ENCODE assay signal across 12 cellular contexts in genomic region chr2:173451137-173451536, GRCh38.
DNase-seq lines count a peak whose midpoint lies in the region; ATAC-seq and TF ChIP-seq lines count a peak whose summit lies in the region.
"Had no signal": no experiment of that assay in that cellular context is flagged by ENCODE, and none has a peak within 500 bp of the region (broad histone marks: within the 10 kb centered on the region; RNA-seq: fewer than 3 reads in every experiment).

No MANE protein-coding gene starts in this region.

- ATAC-seq in activated T-cell treated with anti-CD3 and anti-CD28 coated beads, Interleukin-2, amount 50 U/mL, for 4 hours, result peak in 1 of 2 donors; percentile 33
- ATAC-seq in stimulated activated naive CD8-positive, alpha-beta T cell treated with anti-CD3 and anti-CD28 coated beads, Interleukin-15, amount 100 ng/mL, for 72 hours, result peak; percentile 48
- no peak for ATAC-seq in GM18519 (IDR thresholded peaks at IDR 0.05; ENCODE audit: low FRiP score, unreplicated experiment)
- ATAC-seq: foreskin keratinocyte had no signal

- no peaks in the 10 kb centered on the region for H4K20me1 ChIP-seq in Loucy (ENCODE audit: insufficient read depth, low read length, poor library complexity, severe bottlenecking)

- no peaks in the 10 kb centered on the region for H3K9me3 ChIP-seq in Loucy (ENCODE audit: insufficient read depth, low read depth, low read length)

- H3K9me3 Mint-ChIP-seq in activated naive CD4-positive, alpha-beta T cell treated with anti-CD3 and anti-CD28 coated beads for 36 hours, result no peaks in the 10 kb centered on the region
- no peaks in the 10 kb centered on the region for H3K9me3 Mint-ChIP-seq in activated T-cell treated with anti-CD3 and anti-CD28 coated beads, Interleukin-2, amount 50 U/mL, for 4 hours
- H3K9me3 Mint-ChIP-seq in stimulated activated naive CD8-positive, alpha-beta T cell treated with anti-CD3 and anti-CD28 coated beads, Interleukin-15, amount 100 ng/mL, for 72 hours, result no peaks in the 10 kb centered on the region
- H3K9me3 Mint-ChIP-seq: T-helper 1 cell treated with Interleukin-12 subunit alpha and Interleukin-12 subunit beta and Interleukin-4 antibody, amounts not matched to agents 30 μg/mL and 1 μg/mL, for 36 hours had no signal

- no peaks in the 10 kb centered on the region for H3K36me3 ChIP-seq in Loucy (ENCODE audit: insufficient read depth, low read length)

- no peaks in the 10 kb centered on the region for H3K27me3 ChIP-seq in Loucy (ENCODE audit: insufficient read depth, low read length, poor library complexity, severe bottlenecking)

- peak overlapping the region; percentile 72 for H3K4me3 ChIP-seq in Loucy (ENCODE audit: low read length, poor library complexity, severe bottlenecking)

- H3K4me1 Mint-ChIP-seq in activated naive CD4-positive, alpha-beta T cell treated with anti-CD3 and anti-CD28 coated beads for 36 hours (ENCODE audit: low read depth), result peaks cover 11% of the 10 kb centered on the region
- H3K4me1 Mint-ChIP-seq in activated T-cell treated with anti-CD3 and anti-CD28 coated beads, Interleukin-2, amount 50 U/mL, for 4 hours (ENCODE audit: low read depth), result peaks cover 14% of the 10 kb centered on the region
- peaks cover 23% of the 10 kb centered on the region for H3K4me1 Mint-ChIP-seq in stimulated activated naive CD8-positive, alpha-beta T cell treated with anti-CD3 and anti-CD28 coated beads, Interleukin-15, amount 100 ng/mL, for 72 hours

- DNase-seq in activated naive CD4-positive, alpha-beta T cell treated with anti-CD3 and anti-CD28 coated beads for 36 hours, result peak; percentile 8
- no peak for DNase-seq in activated naive CD4-positive, alpha-beta T cell treated with Interleukin-2 at 50 U/mL for 16 hours
- no peak for DNase-seq in activated T-cell treated with anti-CD3 and anti-CD28 coated beads, Interleukin-2, amount 50 U/mL, for 4 hours
- DNase-seq in stimulated activated naive CD8-positive, alpha-beta T cell treated with anti-CD3 and anti-CD28 coated beads, Interleukin-15, amount 100 ng/mL, for 72 hours, result peak; percentile 26 to 33
- DNase-seq in GM03348 (ENCODE audit: low spot score), result no peak
- DNase-seq in hypothalamus (lab: John Stamatoyannopoulos, UW), result no peak
- DNase-seq: foreskin keratinocyte, NCI-H2029 treated with DMSO at 0.1 percent for 48 hours had no signal

- peak overlapping the region; percentile 73 for H2AFZ ChIP-seq in Loucy (ENCODE audit: low read length)

- peaks cover 29% of the 10 kb centered on the region for H3K4me1 ChIP-seq in Loucy (ENCODE audit: insufficient read depth, low read length, poor library complexity, severe bottlenecking)
- H3K4me1 ChIP-seq: foreskin keratinocyte had no signal

- H3K9me2 ChIP-seq in Loucy (replicated peaks; ENCODE audit: low read depth, low read length), result no peaks in the 10 kb centered on the region

- H3K9ac ChIP-seq in Loucy (ENCODE audit: low read depth, low read length, poor library complexity, severe bottlenecking), result peak overlapping the region; percentile 30

- no peak overlapping the region for H3K27ac Mint-ChIP-seq in activated naive CD4-positive, alpha-beta T cell treated with anti-CD3 and anti-CD28 coated beads for 36 hours
- peak overlapping the region in 1 of 2 donors; percentile 47 for H3K27ac Mint-ChIP-seq in stimulated activated naive CD8-positive, alpha-beta T cell treated with anti-CD3 and anti-CD28 coated beads, Interleukin-15, amount 100 ng/mL, for 72 hours
- H3K27ac Mint-ChIP-seq: progenitor cell of endocrine pancreas; T-helper 1 cell treated with Interleukin-12 subunit alpha and Interleukin-12 subunit beta and Interleukin-4 antibody, amounts not matched to agents 30 μg/mL and 1 μg/mL, for 36 hours had no signal

- peak overlapping the region; percentile 3 for H3K4me3 Mint-ChIP-seq in activated naive CD4-positive, alpha-beta T cell treated with anti-CD3 and anti-CD28 coated beads for 36 hours
- H3K4me3 Mint-ChIP-seq in activated T-cell treated with anti-CD3 and anti-CD28 coated beads, Interleukin-2, amount 50 U/mL, for 4 hours, result peak overlapping the region; percentile 8
- H3K4me3 Mint-ChIP-seq in stimulated activated naive CD8-positive, alpha-beta T cell treated with anti-CD3 and anti-CD28 coated beads, Interleukin-15, amount 100 ng/mL, for 72 hours, result peak overlapping the region; percentile 51 to 75
- H3K4me3 Mint-ChIP-seq: T-helper 1 cell treated with Interleukin-12 subunit alpha and Interleukin-12 subunit beta and Interleukin-4 antibody, amounts not matched to agents 30 μg/mL and 1 μg/mL, for 36 hours had no signal

- H3K36me3 Mint-ChIP-seq in activated naive CD4-positive, alpha-beta T cell treated with anti-CD3 and anti-CD28 coated beads for 36 hours (ENCODE audit: low read depth), result no peaks in the 10 kb centered on the region
- H3K36me3 Mint-ChIP-seq in activated T-cell treated with anti-CD3 and anti-CD28 coated beads, Interleukin-2, amount 50 U/mL, for 4 hours (ENCODE audit: insufficient read depth), result no peaks in the 10 kb centered on the region

- intact Hi-C loops in activated naive CD4-positive, alpha-beta T cell treated with anti-CD3 and anti-CD28 coated beads for 36 hours (cut with micrococcal nuclease), result no loop called here

- peaks cover 8% of the 10 kb centered on the region for H3K27me3 Mint-ChIP-seq in activated naive CD4-positive, alpha-beta T cell treated with anti-CD3 and anti-CD28 coated beads for 36 hours (ENCODE audit: low read depth)
- peaks cover 17% of the 10 kb centered on the region for H3K27me3 Mint-ChIP-seq in activated T-cell treated with anti-CD3 and anti-CD28 coated beads, Interleukin-2, amount 50 U/mL, for 4 hours (ENCODE audit: low read depth)
- no peaks in the 10 kb centered on the region for H3K27me3 Mint-ChIP-seq in stimulated activated naive CD8-positive, alpha-beta T cell treated with anti-CD3 and anti-CD28 coated beads, Interleukin-15, amount 100 ng/mL, for 72 hours

- no peaks in the 10 kb centered on the region; the same call in 1 of the 2 replicates for H3F3A ChIP-seq in Loucy (ENCODE audit: low read depth)

- peak overlapping the region; percentile 75 for H3K4me2 ChIP-seq in Loucy (ENCODE audit: low read depth, low read length, poor library complexity, severe bottlenecking)

- H3K79me2 ChIP-seq in Loucy (ENCODE audit: insufficient read depth, low read length), result no peaks in the 10 kb centered on the region

- no peak for TF ChIP-seq CTCF in Loucy (conservative IDR thresholded peaks at IDR 0.05; ENCODE audit: low read length)

- CTCF ChIA-PET in activated naive CD4-positive, alpha-beta T cell treated with anti-CD3 and anti-CD28 coated beads for 36 hours (lab: Charles Lee), result interaction anchor here (1.3 kb wide), 1 partner anchor 48 kb away, joined by 3 read pairs; no protein-coding TSS in a partner anchor

Comparison
In these comparisons a context has a peak if more than half of its experiments do, and no peak if none do; other contexts are left out.
1. DNase-seq: peak in activated naive CD4-positive, alpha-beta T cell treated with anti-CD3 and anti-CD28 coated beads for 36 hours (single experiment) and stimulated activated naive CD8-positive, alpha-beta T cell treated with anti-CD3 and anti-CD28 coated beads, Interleukin-15, amount 100 ng/mL, for 72 hours (2 of 2); none in activated naive CD4-positive, alpha-beta T cell treated with Interleukin-2 at 50 U/mL for 16 hours (single experiment), activated T-cell treated with anti-CD3 and anti-CD28 coated beads, Interleukin-2, amount 50 U/mL, for 4 hours (single experiment), GM03348 (single experiment) and hypothalamus (0 of 51).
2. H3K4me3 Mint-ChIP-seq: peak in every context shown above with its lines; median percentile 63 in stimulated activated naive CD8-positive, alpha-beta T cell treated with anti-CD3 and anti-CD28 coated beads, Interleukin-15, amount 100 ng/mL, for 72 hours; 8 in activated T-cell treated with anti-CD3 and anti-CD28 coated beads, Interleukin-2, amount 50 U/mL, for 4 hours; 3 in activated naive CD4-positive, alpha-beta T cell treated with anti-CD3 and anti-CD28 coated beads for 36 hours.